ENCODE assay signal across 8 cellular contexts in genomic region chr15:75647370-75648155, GRCh38. TPM values are rescaled to one million over a fixed set of nuclear protein-coding genes. Genes with fewer than 3 reads are reported as not detected.
DNase-seq lines count a peak whose midpoint lies in the region; ATAC-seq, FAIRE-seq and TF ChIP-seq lines count a peak whose summit lies in the region.

A gene with protein sequence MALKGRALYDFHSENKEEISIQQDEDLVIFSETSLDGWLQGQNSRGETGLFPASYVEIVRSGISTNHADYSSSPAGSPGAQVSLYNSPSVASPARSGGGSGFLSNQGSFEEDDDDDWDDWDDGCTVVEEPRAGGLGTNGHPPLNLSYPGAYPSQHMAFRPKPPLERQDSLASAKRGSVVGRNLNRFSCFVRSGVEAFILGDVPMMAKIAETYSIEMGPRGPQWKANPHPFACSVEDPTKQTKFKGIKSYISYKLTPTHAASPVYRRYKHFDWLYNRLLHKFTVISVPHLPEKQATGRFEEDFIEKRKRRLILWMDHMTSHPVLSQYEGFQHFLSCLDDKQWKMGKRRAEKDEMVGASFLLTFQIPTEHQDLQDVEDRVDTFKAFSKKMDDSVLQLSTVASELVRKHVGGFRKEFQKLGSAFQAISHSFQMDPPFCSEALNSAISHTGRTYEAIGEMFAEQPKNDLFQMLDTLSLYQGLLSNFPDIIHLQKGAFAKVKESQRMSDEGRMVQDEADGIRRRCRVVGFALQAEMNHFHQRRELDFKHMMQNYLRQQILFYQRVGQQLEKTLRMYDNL (plus strand): TSS chr15:75647912. CDS start chr15:75649103, 1,191 bp downstream.

- TF ChIP-seq CTCF in GM12875 (IDR thresholded peaks at IDR 0.05; ENCODE audit: borderline replicate concordance, insufficient read depth, low read depth, low read length) = peak; percentile 76
- peak; percentile 50 for TF ChIP-seq CTCF in MM.1S (IDR thresholded peaks at IDR 0.05; ENCODE audit: low read length)
- TF ChIP-seq CTCF in WERI-Rb-1 (IDR thresholded peaks at IDR 0.05; ENCODE audit: low read depth, low read length) = peak; percentile 65

- H3F3A ChIP-seq in MM.1S (ENCODE audit: insufficient read depth, low read length) = no peaks in the 10 kb centered on the region

- H3K9me3 ChIP-seq in MM.1S (replicated peaks; ENCODE audit: insufficient read depth, low read length) (no peaks in the 10 kb centered on the region), WERI-Rb-1 (ENCODE audit: severe bottlenecking) (no peaks in the 10 kb centered on the region), small intestine (ENCODE audit: control insufficient read depth, low read depth) (no peaks in the 10 kb centered on the region)

- H3K4me1 ChIP-seq in MM.1S (ENCODE audit: low read length) (no peaks in the 10 kb centered on the region), small intestine (ENCODE audit: control insufficient read depth in 2 of 2, insufficient read depth in 1 of 2, low read depth in 1 of 2, low read length in 1 of 2) (peaks cover 4 to 17% of the 10 kb centered on the region in 2 donors)

- H2AFZ ChIP-seq in MM.1S (ENCODE audit: low read length) = peak within 1 kb of the TSS; percentile 96

- no peaks in the 10 kb centered on the region for H4K20me1 ChIP-seq in MM.1S (ENCODE audit: insufficient read depth, low read length)

- peak within 1 kb of the TSS; percentile 39; the same call in 1 of the 2 replicates for H3K9ac ChIP-seq in MM.1S (ENCODE audit: low read length)

- H3K4me3 ChIP-seq in GM12875 (ENCODE audit: low read depth, low read length) = peak within 1 kb of the TSS; percentile 85
- peak within 1 kb of the TSS; percentile 87 for H3K4me3 ChIP-seq in MM.1S (ENCODE audit: low read length)
- peak within 1 kb of the TSS; percentile 87 for H3K4me3 ChIP-seq in WERI-Rb-1 (ENCODE audit: low read depth, low read length)
- H3K4me3 ChIP-seq in small intestine (ENCODE audit: low read depth in 1 of 2, low read length in 2 of 2) = peak within 1 kb of the TSS; percentile 69 to 92

- 0% methylated on average over 45 to 76 of the region's 76 CpGs for WGBS in small intestine, 3 donors

- FAIRE-seq in small intestine (lab: Jason Lieb, UNC) = no peak

- ATAC-seq in HG03571 (IDR thresholded peaks at IDR 0.05; ENCODE audit: unreplicated experiment) = no peak
- no peak for ATAC-seq in HG03469 (IDR thresholded peaks at IDR 0.05; ENCODE audit: unreplicated experiment)

- H3K36me3 ChIP-seq in MM.1S (replicated peaks; ENCODE audit: insufficient read depth, low read length) (no peaks in the 10 kb centered on the region), WERI-Rb-1 (peaks cover 10% of the 10 kb centered on the region), small intestine (ENCODE audit: control insufficient read depth in 2 of 2, insufficient read depth in 2 of 2, low read length in 2 of 2) (no peaks in the 10 kb centered on the region)

- H3K27ac ChIP-seq in MM.1S (ENCODE audit: low read length) (no peak within 1 kb of the TSS), WERI-Rb-1 (peak within 1 kb of the TSS; percentile 67), small intestine (ENCODE audit: low read depth in 1 of 2, low read length in 1 of 2) (peak within 1 kb of the TSS; percentile 87 to 93)

- no peaks in the 10 kb centered on the region for H3K79me2 ChIP-seq in MM.1S (ENCODE audit: low read length)

- DNase-seq in MM.1S = peak; percentile 25
- peak; percentile 79 for DNase-seq in WERI-Rb-1
- DNase-seq in central memory CD4-positive, alpha-beta T cell = peak; percentile 52
- DNase-seq in iPS-NIHi7 (ENCODE audit: extremely low spot score) = peak; percentile 91
- peak; percentile 85 for DNase-seq in small intestine

- peak within 1 kb of the TSS; percentile 93 for H3K4me2 ChIP-seq in MM.1S (ENCODE audit: low read depth, low read length)

- H3K27me3 ChIP-seq in MM.1S (replicated peaks; ENCODE audit: insufficient read depth, low read length) (peaks cover 33% of the 10 kb centered on the region), WERI-Rb-1 (ENCODE audit: insufficient read depth, low read depth, severe bottlenecking) (no peaks in the 10 kb centered on the region), small intestine (ENCODE audit: control insufficient read depth in 2 of 2, insufficient read depth in 2 of 2, low read length in 2 of 2) (no peaks in the 10 kb centered on the region)

- no peaks in the 10 kb centered on the region for H3K9me2 ChIP-seq in MM.1S (replicated peaks; ENCODE audit: insufficient read depth, low read length)

RNA-seq across cellular contexts. Expression of the gene that starts here (rescaled TPM):
- polyA plus RNA-seq in small intestine = 10 to 100 TPM; 11.0 to 18.0 (median 12.4) TPM

Comparison
In these comparisons a context has a peak if more than half of its experiments do, and no peak if none do; other contexts are left out.
1. DNase-seq: peak in every context shown above with its lines; median percentile 91 in iPS-NIHi7; 85 in small intestine; 79 in WERI-Rb-1; 52 in central memory CD4-positive, alpha-beta T cell; 25 in MM.1S.